Comparison of ENCODE assay signal across 1 cellular context in the genomic region with DNA sequence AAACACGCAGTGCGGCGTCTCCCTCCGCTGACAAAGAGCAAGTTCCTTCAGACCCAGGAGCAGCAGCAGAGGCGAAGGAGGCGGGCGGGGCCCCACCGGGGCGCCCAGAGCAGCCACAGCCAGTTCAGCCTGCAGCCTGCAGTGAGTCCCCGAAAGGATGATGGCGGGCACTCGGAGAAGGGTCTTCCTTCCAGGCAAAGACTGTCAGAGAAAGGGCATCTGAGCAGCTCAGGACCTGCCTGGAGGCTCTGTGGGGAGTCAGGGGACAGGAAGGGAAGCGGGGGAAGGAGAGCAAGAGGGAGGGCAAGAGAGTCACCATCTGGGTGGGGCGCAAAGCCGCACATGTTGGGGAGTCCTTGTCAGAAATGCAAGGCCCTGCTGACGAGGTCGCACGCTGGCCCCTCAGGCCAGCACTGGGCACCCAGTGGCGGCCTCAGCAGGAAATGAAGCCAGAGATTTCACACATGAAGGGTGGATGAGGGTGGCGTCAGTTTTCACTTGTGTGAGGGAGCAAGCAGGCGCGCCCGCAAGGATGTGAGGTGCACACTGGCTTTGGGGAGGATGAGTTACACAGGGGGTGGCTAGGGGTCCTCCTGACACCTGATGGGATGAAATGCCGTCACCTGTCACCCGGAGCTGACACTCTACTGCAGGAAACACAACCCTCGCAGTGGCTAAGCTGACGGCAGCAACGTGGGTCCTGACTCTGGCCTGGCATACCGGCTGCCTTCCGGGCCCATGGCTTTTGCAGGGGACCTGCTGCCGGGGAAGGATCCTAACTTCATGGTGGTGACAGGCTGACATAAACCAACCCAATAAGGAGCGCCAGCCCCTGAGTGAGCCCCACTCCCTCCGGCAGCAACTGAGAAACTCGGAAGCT.
TF ChIP-seq lines count a peak whose summit lies in the region.

No MANE protein-coding gene starts in this region.

TF ChIP-seq in H1, 55 proteins besides CTCF, POLR2A, EP300 and RAD21:
- no peak for TF ChIP-seq YY1 (IDR thresholded peaks at IDR 0.05; ENCODE audit: low read depth, low read length)
- TF ChIP-seq CBX8 (IDR thresholded peaks at IDR 0.05; ENCODE audit: borderline replicate concordance, low read depth, low read length) = no peak
- no peak for TF ChIP-seq TEAD4 (IDR thresholded peaks at IDR 0.05; ENCODE audit: low read depth, low read length)
- TF ChIP-seq EZH2 (IDR thresholded peaks at IDR 0.05; ENCODE audit: low read depth, low read length, severe bottlenecking) = no peak
- TF ChIP-seq NANOG (IDR thresholded peaks at IDR 0.05; ENCODE audit: insufficient read depth, low read depth, low read length, poor library complexity, severe bottlenecking) = no peak
- TF ChIP-seq BRCA1 (IDR thresholded peaks at IDR 0.05; ENCODE audit: low read depth, low read length) = no peak
- TF ChIP-seq ZNF274 (IDR thresholded peaks at IDR 0.05; ENCODE audit: borderline replicate concordance, extremely low read depth, low read length) = no peak
- TF ChIP-seq TCF12 (IDR thresholded peaks at IDR 0.05; ENCODE audit: low read depth, low read length) = no peak
TF ChIP-seq in H1: peak in this region for 0.
